ENCODE assay signal across 9 cellular contexts in the genomic region with DNA sequence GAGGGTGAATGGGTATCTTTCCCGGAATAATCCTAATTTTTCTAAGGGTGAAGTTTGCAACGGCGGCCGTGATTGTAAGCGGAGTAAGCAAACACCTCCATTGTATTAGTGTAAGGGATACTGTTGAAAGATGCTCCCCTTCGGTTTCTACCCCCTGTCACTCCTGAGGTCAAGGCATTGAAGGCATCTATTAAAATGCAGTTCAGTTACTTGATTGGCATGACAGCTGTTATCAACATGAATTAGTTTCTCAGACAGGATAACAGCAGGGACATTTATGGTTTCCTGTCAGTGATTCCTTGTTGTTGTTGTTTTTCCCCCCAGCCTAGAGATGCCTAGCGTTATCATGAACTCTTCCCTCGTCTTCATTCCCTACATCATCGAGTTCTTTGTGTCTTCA. TPM values are rescaled to one million over a fixed set of nuclear protein-coding genes. Genes with fewer than 3 reads are reported as not detected.
DNase-seq lines count a peak whose midpoint lies in the region; ATAC-seq, FAIRE-seq and TF ChIP-seq lines count a peak whose summit lies in the region.
"Had no signal": no experiment of that assay in that cellular context is flagged by ENCODE, and none has a peak within 500 bp of the region (broad histone marks: within the 10 kb centered on the region; RNA-seq: fewer than 3 reads in every experiment).

No MANE protein-coding gene starts in this region.

- no peak for TF ChIP-seq POLR2A in HepG2 (IDR thresholded peaks at IDR 0.05; ENCODE audit: insufficient read depth in 1 of 2, low read depth in 2 of 2, low read length in 2 of 2)

- H3K79me2 ChIP-seq in HepG2 (ENCODE audit: insufficient read depth, low read length), result no peaks in the 10 kb centered on the region

- in situ Hi-C loops in HepG2 (cut with HindIII; ENCODE audit: extremely low pct_ligation_motif_present, low pct_unique_long_range_greater_than_20kb), result no loop called here

- H2AFZ ChIP-seq in HepG2 (ENCODE audit: low read length), result no peak overlapping the region

- TF ChIP-seq CTCF in HepG2 (CRISPR knock-in tag; IDR thresholded peaks at IDR 0.05) (no peak), upper lobe of right lung (IDR thresholded peaks at IDR 0.05) (no peak)

- H3K4me3 ChIP-seq in HepG2 (replicated peaks in 1 of 3; ENCODE audit: insufficient read depth in 1 of 3, low read depth in 2 of 3, low read length in 3 of 3) (peak overlapping the region; percentile 71 to 79 (median 78)), upper lobe of right lung (peak overlapping the region; percentile 68)

- H3K36me3 ChIP-seq in HepG2 (replicated peaks in 1 of 2; ENCODE audit: control insufficient read depth in 1 of 2, insufficient read depth in 2 of 2, low read length in 2 of 2), result no peaks in the 10 kb centered on the region
- no peaks in the 10 kb centered on the region for H3K36me3 ChIP-seq in upper lobe of right lung

- intact Hi-C loops in HepG2 (cut with micrococcal nuclease; ENCODE audit: unreplicated experiment), result no loop called here
- intact Hi-C loops in upper lobe of right lung (cut with DNase I), result no loop called here

- H3K9me3 ChIP-seq in HepG2 (ENCODE audit: low read length) (no peaks in the 10 kb centered on the region), upper lobe of right lung (no peaks in the 10 kb centered on the region)

- WGBS in HepG2 (ENCODE audit: low lambda C conversion rate), result 1% methylated on average over 7 of the region's 9 CpGs

- H3K9me3 Mint-ChIP-seq in activated naive CD4-positive, alpha-beta T cell treated with anti-CD3 and anti-CD28 coated beads, Interleukin-2, amount 50 U/mL, for 24 hours, result no peaks in the 10 kb centered on the region
- no peaks in the 10 kb centered on the region for H3K9me3 Mint-ChIP-seq in activated naive CD8-positive, alpha-beta T cell (ENCODE audit: low read depth)

- POLR2A ChIA-PET in HepG2 (lab: Yijun Ruan, JAX), result no interaction called here

- ATAC-seq in HepG2 (peak; percentile 37), upper lobe of right lung (no peak), HG02642 (IDR thresholded peaks at IDR 0.05; ENCODE audit: poor library complexity, unreplicated experiment) (no peak)

- peak overlapping the region; percentile 88 for H3K4me3 Mint-ChIP-seq in activated naive CD4-positive, alpha-beta T cell treated with anti-CD3 and anti-CD28 coated beads, Interleukin-2, amount 50 U/mL, for 24 hours
- peak overlapping the region; percentile 95 for H3K4me3 Mint-ChIP-seq in activated naive CD8-positive, alpha-beta T cell

- H3K27me3 ChIP-seq in HepG2 (ENCODE audit: control insufficient read depth in 1 of 2, insufficient read depth in 2 of 2, low read length in 2 of 2) (no peaks in the 10 kb centered on the region), upper lobe of right lung (no peaks in the 10 kb centered on the region)

- H4K20me1 ChIP-seq in HepG2 (ENCODE audit: insufficient read depth, low read length), result no peaks in the 10 kb centered on the region

- H3K4me1 Mint-ChIP-seq in activated naive CD4-positive, alpha-beta T cell treated with anti-CD3 and anti-CD28 coated beads, Interleukin-2, amount 50 U/mL, for 24 hours, result peaks cover 24% of the 10 kb centered on the region
- H3K4me1 Mint-ChIP-seq in activated naive CD8-positive, alpha-beta T cell (ENCODE audit: low read depth), result peaks cover 21% of the 10 kb centered on the region

- H3K4me2 ChIP-seq in HepG2 (ENCODE audit: low read depth, low read length), result peak overlapping the region; percentile 76

- DNase-seq in activated naive CD4-positive, alpha-beta T cell (lab: John Stamatoyannopoulos, UW), result no peak
- DNase-seq in HepG2 (ENCODE audit: low spot score) (no peak), upper lobe of right lung (no peak), COR-L47 (lab: John Stamatoyannopoulos, UW) (no peak), RCC 7860 (ENCODE audit: low spot score) (no peak)

- no peak for TF ChIP-seq RAD21 in HepG2 (CRISPR knock-in tag; IDR thresholded peaks at IDR 0.05)

- H3K27ac ChIP-seq in HepG2 (ENCODE audit: extremely low read length, insufficient read depth, low read length) (peak overlapping the region; percentile 70), upper lobe of right lung (peak overlapping the region; percentile 74)

- no peak overlapping the region for H3K27ac Mint-ChIP-seq in activated naive CD4-positive, alpha-beta T cell treated with anti-CD3 and anti-CD28 coated beads, Interleukin-2, amount 50 U/mL, for 24 hours
- peak overlapping the region; percentile 50 for H3K27ac Mint-ChIP-seq in activated naive CD8-positive, alpha-beta T cell

- no peaks in the 10 kb centered on the region for H3K36me3 Mint-ChIP-seq in activated naive CD4-positive, alpha-beta T cell treated with anti-CD3 and anti-CD28 coated beads, Interleukin-2, amount 50 U/mL, for 24 hours
- no peaks in the 10 kb centered on the region for H3K36me3 Mint-ChIP-seq in activated naive CD8-positive, alpha-beta T cell

- no peak for FAIRE-seq in HepG2 (lab: Jason Lieb, UNC)
- FAIRE-seq in RCC 7860 (lab: Jason Lieb, UNC), result no peak
- FAIRE-seq: endometrium had no signal

- TSS peak; percentile 67 for BruUV-seq in HepG2 (replicated peaks; lab: Mats Ljungman, UMichigan)

- peaks cover 7% of the 10 kb centered on the region for H3K4me1 ChIP-seq in HepG2 (ENCODE audit: insufficient read depth, low read length)
- no peaks in the 10 kb centered on the region for H3K4me1 ChIP-seq in upper lobe of right lung

- H3K27me3 Mint-ChIP-seq in activated naive CD4-positive, alpha-beta T cell treated with anti-CD3 and anti-CD28 coated beads, Interleukin-2, amount 50 U/mL, for 24 hours, result no peaks in the 10 kb centered on the region
- no peaks in the 10 kb centered on the region for H3K27me3 Mint-ChIP-seq in activated naive CD8-positive, alpha-beta T cell

- CTCF ChIA-PET in HepG2 (lab: Yijun Ruan, JAX; ENCODE audit: low intra/inter-chr PET ratio, low total read pairs), result no interaction called here

- H3K9ac ChIP-seq in HepG2 (ENCODE audit: insufficient read depth, low read depth, low read length), result peak overlapping the region; percentile 81

- TF ChIP-seq EP300 in HepG2 (IDR thresholded peaks at IDR 0.05; ENCODE audit: low read depth in 2 of 2, low read length in 2 of 2) (no peak), HepG2 (CRISPR knock-in tag; IDR thresholded peaks at IDR 0.05; ENCODE audit: borderline replicate concordance) (no peak)

RNA-seq across cellular contexts. Expression of gene SLC25A14, which starts 0.6 kb away (rescaled TPM):
- total RNA-seq in HepG2 (2016; rRNA removed; fragmentation: Illumina TruSeq; extraction: Trizol), result 7.4 and 14.0 TPM in 2 replicates
- total RNA-seq in HepG2 (2016; cell fraction: cytosol; rRNA removed; fragmentation: Illumina TruSeq; extraction: Trizol; ENCODE audit: low read depth), result 5.8 and 6.3 TPM in 2 replicates
- 9.0 and 14.3 TPM in 2 replicates for total RNA-seq in HepG2 (2016; cell fraction: insoluble cytoplasmic fraction; rRNA removed; fragmentation: Illumina TruSeq; extraction: Trizol)
- total RNA-seq in HepG2 (2016; cell fraction: membrane; rRNA removed; fragmentation: Illumina TruSeq; extraction: Trizol), result 7.6 and 7.8 TPM in 2 replicates
- total RNA-seq in HepG2 (2016; cell fraction: nucleus; rRNA removed; fragmentation: Illumina TruSeq; extraction: Trizol), result 18.4 and 23.6 TPM in 2 replicates
- polyA plus RNA-seq in HepG2 (2011; rRNA removed), result 12.8 and 15.6 TPM in 2 replicates
- polyA plus RNA-seq in HepG2 (2011; cell fraction: cytosol; rRNA removed), result 3.6 and 6.8 TPM in 2 replicates
- polyA plus RNA-seq in HepG2 (2011; cell fraction: nucleus; rRNA removed), result 28.0 and 36.8 TPM in 2 replicates
- polyA plus RNA-seq in HepG2 (2012), result 11.2 and 13.6 TPM in 2 replicates
- 4.2 and 5.2 TPM in 2 replicates for polyA plus RNA-seq in HepG2 (2016; cell fraction: cytosol; fragmentation: Illumina TruSeq; extraction: Trizol; ENCODE audit: low read depth)
- 7.6 and 8.0 TPM in 2 replicates for polyA plus RNA-seq in HepG2 (2016; cell fraction: insoluble cytoplasmic fraction; fragmentation: Illumina TruSeq; extraction: Trizol; ENCODE audit: low read depth)
- 5.2 and 6.7 TPM in 2 replicates for polyA plus RNA-seq in HepG2 (2016; cell fraction: membrane; fragmentation: Illumina TruSeq; extraction: Trizol; ENCODE audit: low read depth)
- polyA plus RNA-seq in HepG2 (2016; cell fraction: nucleus; fragmentation: Illumina TruSeq; extraction: Trizol; ENCODE audit: insufficient read depth, low read depth), result 32.4 and 37.7 TPM in 2 replicates
- 6.7 and 13.0 TPM in 2 replicates for polyA minus RNA-seq in HepG2 (2011; rRNA and poly(A)+ RNA removed; ENCODE audit: low replicate concordance)
- 3.8 and 6.4 TPM in 2 replicates for polyA minus RNA-seq in HepG2 (2011; cell fraction: cytosol; rRNA and poly(A)+ RNA removed)
- 27.6 and 28.6 TPM in 2 replicates for polyA minus RNA-seq in HepG2 (2011; cell fraction: nucleus; rRNA and poly(A)+ RNA removed)
- 8.0 TPM for total RNA-seq in upper lobe of right lung

RNA-seq across cellular contexts. Expression of gene GPR119, which starts 45.2 kb away (rescaled TPM):
- total RNA-seq in HepG2 (2016; rRNA removed; fragmentation: Illumina TruSeq; extraction: Trizol), result 2.2 and 2.6 TPM in 2 replicates
- 0.53 and 0.81 TPM in 2 replicates for total RNA-seq in HepG2 (2016; cell fraction: cytosol; rRNA removed; fragmentation: Illumina TruSeq; extraction: Trizol; ENCODE audit: low read depth)
- 3.2 TPM in 2 replicates for total RNA-seq in HepG2 (2016; cell fraction: insoluble cytoplasmic fraction; rRNA removed; fragmentation: Illumina TruSeq; extraction: Trizol)
- 2.9 TPM in 2 replicates for total RNA-seq in HepG2 (2016; cell fraction: membrane; rRNA removed; fragmentation: Illumina TruSeq; extraction: Trizol)
- total RNA-seq in HepG2 (2016; cell fraction: nucleus; rRNA removed; fragmentation: Illumina TruSeq; extraction: Trizol), result 1.9 and 2.0 TPM in 2 replicates
- 3.5 and 5.5 TPM in 2 replicates for polyA plus RNA-seq in HepG2 (2011; rRNA removed)
- polyA plus RNA-seq in HepG2 (2011; cell fraction: cytosol; rRNA removed), result 2.9 and 4.6 TPM in 2 replicates
- 2.1 and 2.5 TPM in 2 replicates for polyA plus RNA-seq in HepG2 (2011; cell fraction: nucleus; rRNA removed)
- 1.3 and 1.5 TPM in 2 replicates for polyA plus RNA-seq in HepG2 (2012)
- 0.10 and 0.35 TPM in 2 replicates for polyA plus RNA-seq in HepG2 (2016; cell fraction: cytosol; fragmentation: Illumina TruSeq; extraction: Trizol; ENCODE audit: low read depth)
- polyA plus RNA-seq in HepG2 (2016; cell fraction: insoluble cytoplasmic fraction; fragmentation: Illumina TruSeq; extraction: Trizol; ENCODE audit: low read depth), result 1.0 and 1.8 TPM in 2 replicates
- polyA plus RNA-seq in HepG2 (2016; cell fraction: membrane; fragmentation: Illumina TruSeq; extraction: Trizol; ENCODE audit: low read depth), result 0.79 and 1.1 TPM in 2 replicates
- 0.67 and 2.6 TPM in 2 replicates for polyA plus RNA-seq in HepG2 (2016; cell fraction: nucleus; fragmentation: Illumina TruSeq; extraction: Trizol; ENCODE audit: insufficient read depth, low read depth)
- 39.7 TPM in 1 of 2 replicates, not detected in the other for polyA minus RNA-seq in HepG2 (2011; rRNA and poly(A)+ RNA removed; ENCODE audit: low replicate concordance)
- polyA minus RNA-seq in HepG2 (2011; cell fraction: cytosol; rRNA and poly(A)+ RNA removed), result 2.1 and 5.5 TPM in 2 replicates
- polyA minus RNA-seq in HepG2 (2011; cell fraction: nucleus; rRNA and poly(A)+ RNA removed), result 3.0 and 3.6 TPM in 2 replicates
- total RNA-seq in upper lobe of right lung, result not detected
